ENCODE assay signal across 11 cellular contexts in the genomic region with DNA sequence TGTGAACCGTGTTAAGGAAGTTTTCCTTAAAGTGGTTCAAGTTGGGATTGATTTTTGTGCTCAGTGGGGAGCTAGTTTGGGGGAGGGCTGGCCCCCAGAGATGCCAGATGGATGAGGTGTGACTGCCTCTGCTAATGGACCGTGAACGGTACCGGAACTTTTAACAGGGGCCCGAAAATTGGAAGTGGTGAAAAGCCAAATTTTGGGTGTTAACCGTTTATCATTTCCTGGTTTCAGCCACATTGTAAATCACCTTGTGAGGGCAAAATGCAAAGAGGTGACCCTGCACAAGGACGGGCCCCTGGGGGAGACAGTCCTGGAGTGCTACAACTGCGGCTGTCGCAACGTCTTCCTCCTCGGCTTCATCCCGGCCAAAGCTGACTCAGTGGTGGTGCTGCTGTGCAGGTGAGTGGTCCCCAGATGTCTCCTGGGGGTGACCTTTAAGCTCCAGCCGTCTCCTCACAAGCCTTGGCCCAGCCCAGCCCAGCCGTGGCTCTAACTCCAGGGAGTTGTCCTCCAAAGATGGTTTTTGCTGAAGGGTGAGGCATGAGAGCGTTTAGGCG. TPM values are rescaled to one million over a fixed set of nuclear protein-coding genes. Genes with fewer than 3 reads are reported as not detected.
DNase-seq lines count a peak whose midpoint lies in the region; ATAC-seq and TF ChIP-seq lines count a peak whose summit lies in the region.
"Had no signal": no experiment of that assay in that cellular context is flagged by ENCODE, and none has a peak within 500 bp of the region (broad histone marks: within the 10 kb centered on the region; RNA-seq: fewer than 3 reads in every experiment).

No MANE protein-coding gene starts in this region.

- H3K36me3 Mint-ChIP-seq in natural killer cell, result no peaks in the 10 kb centered on the region

- H3K27ac Mint-ChIP-seq in natural killer cell, result peak overlapping the region; percentile 70 to 83
- H3K27ac Mint-ChIP-seq: CD4-positive, alpha-beta T cell had no signal

- no peaks in the 10 kb centered on the region for H3K9me3 Mint-ChIP-seq in natural killer cell
- H3K9me3 Mint-ChIP-seq: CD4-positive, alpha-beta T cell had no signal

- no peak for ATAC-seq in Right ventricle myocardium inferior
- no peak for ATAC-seq in Right ventricle myocardium superior (ENCODE audit: poor library complexity)
- ATAC-seq in natural killer cell, result no peak

- H3K27me3 Mint-ChIP-seq in natural killer cell (ENCODE audit: low read depth in 2 of 2), result no peaks in the 10 kb centered on the region
- H3K27me3 Mint-ChIP-seq: CD4-positive, alpha-beta T cell had no signal

- peak; percentile 49 for DNase-seq in Right ventricle myocardium inferior (ENCODE audit: missing footprints)
- no peak for DNase-seq in Right ventricle myocardium superior
- no peak for DNase-seq in natural killer cell
- DNase-seq in uterus, result peak in 1 of 2 donors; percentile 20
- no peak for DNase-seq in activated naive CD4-positive, alpha-beta T cell (lab: John Stamatoyannopoulos, UW)
- DNase-seq in midbrain (lab: John Stamatoyannopoulos, UW), result no peak
- DNase-seq in islet precursor cell, result no peak
- DNase-seq: activated naive CD4-positive, alpha-beta T cell treated with anti-CD3 and anti-CD28 coated beads, Interleukin-2, amount 50 U/mL, for 16 hours; CD4-positive, alpha-beta T cell; retina had no signal

- H3K27me3 ChIP-seq in uterus, result no peaks in the 10 kb centered on the region

- H3K27ac ChIP-seq in cingulate gyrus (ENCODE audit: low read depth, low read length) (peak overlapping the region; percentile 66), uterus (peak overlapping the region; percentile 75 to 84)

- peaks cover 35 to 49% of the 10 kb centered on the region in 2 donors for H3K4me1 Mint-ChIP-seq in natural killer cell

- no peaks in the 10 kb centered on the region for H3K9me3 ChIP-seq in uterus

- TF ChIP-seq CTCF in natural killer cell (IDR thresholded peaks at IDR 0.05) (no peak), uterus (IDR thresholded peaks at IDR 0.05) (no peak)

- intact Hi-C loops in Right ventricle myocardium inferior (cut with DNase I), result loop anchor here (5.0 kb wide), 2 partner anchors 168 to 398 kb away; a partner anchor contains a TSS
- intact Hi-C loops in Right ventricle myocardium superior (cut with DNase I), result loop anchor here (5.0 kb wide), 1 partner anchor 253 kb away; no protein-coding TSS in a partner anchor
- intact Hi-C loops in natural killer cell (cut with micrococcal nuclease), result loop anchor here (5.0 kb wide), 1 partner anchor 383 kb away; no protein-coding TSS in a partner anchor
- intact Hi-C loops in uterus (cut with DNase I; ENCODE audit: low total_unique reads), result loop anchor here (5.0 to 10.0 kb wide), 2 partner anchors 258 to 395 kb away; no protein-coding TSS in a partner anchor

- H3K4me3 Mint-ChIP-seq in natural killer cell, result no peak overlapping the region
- H3K4me3 Mint-ChIP-seq: CD4-positive, alpha-beta T cell had no signal

- no peaks in the 10 kb centered on the region for H3K36me3 ChIP-seq in uterus

- TF ChIP-seq POLR2A in uterus (IDR thresholded peaks at IDR 0.05), result no peak

- H3K4me3 ChIP-seq in uterus, result no peak overlapping the region

- H3K4me1 ChIP-seq in uterus, result peaks cover 33 to 49% of the 10 kb centered on the region in 2 donors

RNA-seq across cellular contexts. Expression of a gene that starts 18.2 kb away (rescaled TPM):
- 37.0 TPM for total RNA-seq in Right ventricle myocardium inferior
- 34.2 TPM for total RNA-seq in Right ventricle myocardium superior
- total RNA-seq in natural killer cell, result 100 to 1,000 TPM; 123 to 140 (median 138) TPM
- total RNA-seq in uterus, result 100 to 1,000 TPM in 1 of 4 donors, 10 to 100 TPM in 3; 17.9 to 105 (median 43.7) TPM

RNA-seq across cellular contexts. Expression of a gene that starts 46.0 kb away (rescaled TPM):
- total RNA-seq in Right ventricle myocardium inferior (0.30 TPM), Right ventricle myocardium superior (0.24 TPM), natural killer cell (not detected), uterus (1 to 10 TPM in 1 of 4 donors, under 1 TPM in 1, not detected in 2; 0.30 to 4.9 TPM)
- total RNA-seq: CD4-positive, alpha-beta T cell had no signal

RNA-seq across cellular contexts. Expression of a gene that starts 58.8 kb away (rescaled TPM):
- total RNA-seq in Right ventricle myocardium inferior, result not detected
- total RNA-seq in Right ventricle myocardium superior, result not detected
- not detected for total RNA-seq in natural killer cell
- under 1 TPM in 1 of 4 donors, not detected in 3; 0.76 TPM for total RNA-seq in uterus
- total RNA-seq: CD4-positive, alpha-beta T cell had no signal
